ENCODE assay signal across 17 cellular contexts in the genomic region with DNA sequence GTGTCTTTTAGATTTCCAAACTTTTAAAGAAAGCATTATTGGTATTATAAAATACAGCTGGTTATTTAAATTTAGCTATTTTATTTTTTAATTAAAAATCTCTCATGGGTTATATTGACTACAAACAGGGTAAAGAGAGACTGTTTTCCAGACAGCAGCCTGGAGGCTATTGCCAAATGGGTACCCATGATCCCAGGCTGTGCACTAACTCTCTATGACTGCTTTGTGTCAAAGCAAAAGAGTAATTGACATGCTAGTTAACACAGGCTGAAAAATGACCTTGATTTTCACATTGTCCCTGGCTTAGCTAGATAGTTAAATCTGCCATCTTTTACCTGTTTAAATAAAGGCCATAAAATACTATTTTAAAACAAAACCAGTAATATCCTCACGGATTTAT.
DNase-seq lines count a peak whose midpoint lies in the region; ATAC-seq and TF ChIP-seq lines count a peak whose summit lies in the region.
"Had no signal": no experiment of that assay in that cellular context is flagged by ENCODE, and none has a peak within 500 bp of the region (broad histone marks: within the 10 kb centered on the region; RNA-seq: fewer than 3 reads in every experiment).

No MANE protein-coding gene starts in this region.

- no peak overlapping the region for H3K9ac ChIP-seq in SK-N-SH
- H3K9ac ChIP-seq: BLaER1 had no signal

- H4K20me1 ChIP-seq in SK-N-SH (ENCODE audit: insufficient read depth), result no peaks in the 10 kb centered on the region
- H4K20me1 ChIP-seq: BLaER1 had no signal

- no peaks in the 10 kb centered on the region for H3K9me2 ChIP-seq in SK-N-SH

- no peaks in the 10 kb centered on the region for H3F3A ChIP-seq in SK-N-SH (replicated peaks; ENCODE audit: insufficient read depth)

- ATAC-seq in HG03432 (IDR thresholded peaks at IDR 0.05; ENCODE audit: unreplicated experiment), result no peak
- ATAC-seq: A549, GM12878 had no signal

- H3K4me1 ChIP-seq in BE2C (peaks cover 7% of the 10 kb centered on the region), SK-N-SH (ENCODE audit: control insufficient read depth in 1 of 2, insufficient read depth in 2 of 2, low read depth in 1 of 2, low read length in 1 of 2) (peaks cover 0 to 3% of the 10 kb centered on the region in 2 experiments; a peak in 2 of 4 replicates)
- H3K4me1 ChIP-seq: A549, BLaER1 had no signal

- TF ChIP-seq CTCF in BE2C (IDR thresholded peaks at IDR 0.05; ENCODE audit: low read depth, low read length) (no peak), SK-N-SH (IDR thresholded peaks at IDR 0.05) (no peak)

- CTCF ChIA-PET in SK-N-SH (lab: Yijun Ruan, JAX), result interaction anchor here (0.8 kb wide), 1 partner anchor 9 kb away, joined by 3 read pairs; no protein-coding TSS in a partner anchor

- H3K79me2 ChIP-seq in SK-N-SH (ENCODE audit: insufficient read depth), result no peaks in the 10 kb centered on the region

- H2AFZ ChIP-seq in SK-N-SH (ENCODE audit: low read depth), result no peak overlapping the region

- peak; percentile 3 for DNase-seq in DMS53 (lab: John Stamatoyannopoulos, UW)
- no peak for DNase-seq in DMS53 treated with DMSO at 0.1 percent for 48 hours (lab: John Stamatoyannopoulos, UW; ENCODE audit: unreplicated experiment)
- DNase-seq in BE2C, result peak; percentile 57
- peak; percentile 32 for DNase-seq in SK-N-SH
- DNase-seq in pons (ENCODE audit: low spot score), result peak; percentile 8
- DNase-seq in activated naive CD4-positive, alpha-beta T cell treated with Interleukin-2 at 50 U/mL for 16 hours, result no peak
- DNase-seq: AML-193; CD4-positive, alpha-beta memory T cell; DMS153; DND-41; EL; H9 had no signal

- POLR2A ChIA-PET in SK-N-SH (lab: Yijun Ruan, JAX), result no interaction called here

- H3K4me3 ChIP-seq in BE2C (ENCODE audit: low read depth, low read length), result no peak overlapping the region
- no peak overlapping the region for H3K4me3 ChIP-seq in SK-N-SH (ENCODE audit: low read depth in 2 of 2, low read length in 1 of 2)
- H3K4me3 ChIP-seq: A549, BLaER1, GM12878 had no signal

- H3K36me3 ChIP-seq in BE2C, result no peaks in the 10 kb centered on the region
- no peaks in the 10 kb centered on the region for H3K36me3 ChIP-seq in SK-N-SH (replicated peaks in 1 of 2; ENCODE audit: control insufficient read depth in 1 of 2, insufficient read depth in 2 of 2, low read length in 1 of 2)
- H3K36me3 ChIP-seq: BLaER1 had no signal

- 10% methylated on average over 1 of the region's 1 CpG for WGBS in SK-N-SH (ENCODE audit: low lambda C conversion rate)

- no peaks in the 10 kb centered on the region; the same call in 1 of the 2 replicates for H3K27me3 ChIP-seq in BE2C
- no peaks in the 10 kb centered on the region for H3K27me3 ChIP-seq in SK-N-SH (ENCODE audit: insufficient read depth)
- H3K27me3 ChIP-seq: BLaER1 had no signal

- H3K4me2 ChIP-seq in SK-N-SH, result no peak overlapping the region
- H3K4me2 ChIP-seq: A549, BLaER1 had no signal

- peak overlapping the region in 1 of 2 experiments; percentile 92; a peak in 2 of 4 replicates for H3K27ac ChIP-seq in SK-N-SH (ENCODE audit: low read depth in 2 of 2, low read length in 1 of 2)
- H3K27ac ChIP-seq: 22Rv1, A549, BLaER1 had no signal

- H3K9me3 ChIP-seq in BE2C (no peaks in the 10 kb centered on the region), SK-N-SH (no peaks in the 10 kb centered on the region)
- H3K9me3 ChIP-seq: A549 had no signal

- TF ChIP-seq EP300 in SK-N-SH (IDR thresholded peaks at IDR 0.05; ENCODE audit: borderline replicate concordance in 1 of 2, low read depth in 1 of 2, low read length in 1 of 2), result peak in 1 of 2 experiments; percentile 97; a peak in 2 of 4 replicates

- TF ChIP-seq RAD21 in SK-N-SH (IDR thresholded peaks at IDR 0.05; ENCODE audit: low read length), result no peak; the same call in 1 of the 2 replicates

TF ChIP-seq in SK-N-SH, 30 proteins besides CTCF, POLR2A, EP300 and RAD21:
- TF ChIP-seq MXI1 (IDR thresholded peaks at IDR 0.05; ENCODE audit: low read depth, low read length) (peak; percentile 47; the same call in 1 of the 2 replicates), TCF12 (IDR thresholded peaks at IDR 0.05) (peak; percentile 43; the same call in 1 of the 2 replicates), CHD2 (IDR thresholded peaks at IDR 0.05; ENCODE audit: low read length, partially characterized antibody) (peak; percentile 88), POLR2AphosphoS5 (IDR thresholded peaks at IDR 0.05; ENCODE audit: low read depth, low read length) (no peak), GABPA (IDR thresholded peaks at IDR 0.05; ENCODE audit: low read depth) (no peak), SIN3A (IDR thresholded peaks at IDR 0.05; ENCODE audit: borderline replicate concordance, low read depth, low read length) (no peak), FOXJ3 (CRISPR knock-in tag; IDR thresholded peaks at IDR 0.05) (peak; percentile 64), GATA2 (CRISPR knock-in tag; IDR thresholded peaks at IDR 0.05) (peak; percentile 68), RCOR1 (IDR thresholded peaks at IDR 0.05; ENCODE audit: low read length) (peak; percentile 79), RXRA (IDR thresholded peaks at IDR 0.05; ENCODE audit: borderline replicate concordance, low read depth) (no peak), FOXM1 (IDR thresholded peaks at IDR 0.05; ENCODE audit: low read depth) (no peak)
- TF ChIP-seq, protein P1, sequence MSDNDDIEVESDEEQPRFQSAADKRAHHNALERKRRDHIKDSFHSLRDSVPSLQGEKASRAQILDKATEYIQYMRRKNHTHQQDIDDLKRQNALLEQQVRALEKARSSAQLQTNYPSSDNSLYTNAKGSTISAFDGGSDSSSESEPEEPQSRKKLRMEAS (IDR thresholded peaks at IDR 0.05; ENCODE audit: low read depth), result no peak
- TF ChIP-seq, protein P2, sequence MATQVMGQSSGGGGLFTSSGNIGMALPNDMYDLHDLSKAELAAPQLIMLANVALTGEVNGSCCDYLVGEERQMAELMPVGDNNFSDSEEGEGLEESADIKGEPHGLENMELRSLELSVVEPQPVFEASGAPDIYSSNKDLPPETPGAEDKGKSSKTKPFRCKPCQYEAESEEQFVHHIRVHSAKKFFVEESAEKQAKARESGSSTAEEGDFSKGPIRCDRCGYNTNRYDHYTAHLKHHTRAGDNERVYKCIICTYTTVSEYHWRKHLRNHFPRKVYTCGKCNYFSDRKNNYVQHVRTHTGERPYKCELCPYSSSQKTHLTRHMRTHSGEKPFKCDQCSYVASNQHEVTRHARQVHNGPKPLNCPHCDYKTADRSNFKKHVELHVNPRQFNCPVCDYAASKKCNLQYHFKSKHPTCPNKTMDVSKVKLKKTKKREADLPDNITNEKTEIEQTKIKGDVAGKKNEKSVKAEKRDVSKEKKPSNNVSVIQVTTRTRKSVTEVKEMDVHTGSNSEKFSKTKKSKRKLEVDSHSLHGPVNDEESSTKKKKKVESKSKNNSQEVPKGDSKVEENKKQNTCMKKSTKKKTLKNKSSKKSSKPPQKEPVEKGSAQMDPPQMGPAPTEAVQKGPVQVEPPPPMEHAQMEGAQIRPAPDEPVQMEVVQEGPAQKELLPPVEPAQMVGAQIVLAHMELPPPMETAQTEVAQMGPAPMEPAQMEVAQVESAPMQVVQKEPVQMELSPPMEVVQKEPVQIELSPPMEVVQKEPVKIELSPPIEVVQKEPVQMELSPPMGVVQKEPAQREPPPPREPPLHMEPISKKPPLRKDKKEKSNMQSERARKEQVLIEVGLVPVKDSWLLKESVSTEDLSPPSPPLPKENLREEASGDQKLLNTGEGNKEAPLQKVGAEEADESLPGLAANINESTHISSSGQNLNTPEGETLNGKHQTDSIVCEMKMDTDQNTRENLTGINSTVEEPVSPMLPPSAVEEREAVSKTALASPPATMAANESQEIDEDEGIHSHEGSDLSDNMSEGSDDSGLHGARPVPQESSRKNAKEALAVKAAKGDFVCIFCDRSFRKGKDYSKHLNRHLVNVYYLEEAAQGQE (IDR thresholded peaks at IDR 0.05; ENCODE audit: low read depth, low read length), result no peak

Comparison
In these comparisons a context has a peak if more than half of its experiments do, and no peak if none do; other contexts are left out.
1. DNase-seq: peak in DMS53 (single experiment), BE2C (single experiment), SK-N-SH (single experiment) and pons (single experiment); none in DMS53 treated with DMSO at 0.1 percent for 48 hours (single experiment) and activated naive CD4-positive, alpha-beta T cell treated with Interleukin-2 at 50 U/mL for 16 hours (single experiment).